ENCODE assay signal across 11 cellular contexts in the genomic region with DNA sequence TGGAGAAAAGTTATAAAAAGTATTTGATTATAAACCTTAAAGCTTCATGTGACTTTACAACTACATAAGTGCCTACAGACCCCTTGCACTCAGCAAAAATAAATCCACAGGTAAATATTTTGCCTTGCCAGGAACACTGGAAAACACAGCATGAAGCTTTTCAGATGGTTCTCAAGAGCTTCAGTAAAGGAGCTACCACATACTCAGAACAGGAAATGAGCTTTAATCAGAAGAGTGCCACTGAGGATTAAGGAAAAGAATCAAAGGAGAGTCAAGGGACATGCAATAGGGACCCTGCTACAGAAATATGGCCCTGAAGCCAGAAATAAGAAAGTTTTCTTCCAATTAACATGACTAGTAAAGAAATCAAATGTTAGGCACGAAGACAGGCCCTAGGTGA. TPM values are rescaled to one million over a fixed set of nuclear protein-coding genes. Genes with fewer than 3 reads are reported as not detected.
A peak's percentile ranks its signal among the peaks of the same experiment; 100 is the strongest.
DNase-seq lines count a peak whose midpoint lies in the region; ATAC-seq and TF ChIP-seq lines count a peak whose summit lies in the region.
"Had no signal": no experiment of that assay in that cellular context is flagged by ENCODE, and none has a peak within 500 bp of the region (broad histone marks: within the 10 kb centered on the region; RNA-seq: fewer than 3 reads in every experiment).

No MANE protein-coding gene starts in this region.

- peak overlapping the region; percentile 92 for H3K4me3 Mint-ChIP-seq in activated naive CD4-positive, alpha-beta T cell treated with anti-CD3 and anti-CD28 coated beads for 36 hours

- H2BK15ac ChIP-seq in mesenchymal stem cell (ENCODE audit: low read depth, poor library complexity, severe bottlenecking) = no peak overlapping the region

- intact Hi-C loops in activated naive CD4-positive, alpha-beta T cell treated with anti-CD3 and anti-CD28 coated beads for 36 hours (cut with micrococcal nuclease) = loop anchor here (2.0 to 5.0 kb wide), 3 partner anchors 37 to 989 kb away; partner anchors contain the start of genes CASP4 and MSANTD4

- H3K4me1 ChIP-seq in foreskin keratinocyte (peaks cover 9% of the 10 kb centered on the region), subcutaneous abdominal adipose tissue (ENCODE audit: control insufficient read depth in 5 of 5, insufficient read depth in 5 of 5, low read length in 5 of 5) (peaks cover 2 to 37% (median 25%) of the 10 kb centered on the region in 5 donors), mesenchymal stem cell (ENCODE audit: control insufficient read depth, insufficient read depth, low read depth, low read length) (no peaks in the 10 kb centered on the region)

- H3K14ac ChIP-seq in mesenchymal stem cell (ENCODE audit: low read length in 2 of 2) = no peak overlapping the region

- H4K8ac ChIP-seq in mesenchymal stem cell (ENCODE audit: low read length) = no peak overlapping the region

- peak overlapping the region; percentile 98 for H3K27ac Mint-ChIP-seq in activated naive CD4-positive, alpha-beta T cell treated with anti-CD3 and anti-CD28 coated beads for 36 hours

- DNase-seq in activated naive CD4-positive, alpha-beta T cell treated with anti-CD3 and anti-CD28 coated beads for 36 hours = no peak
- DNase-seq in activated naive CD4-positive, alpha-beta T cell (lab: John Stamatoyannopoulos, UW) = no peak
- no peak for DNase-seq in foreskin keratinocyte
- DNase-seq in MG63 = no peak
- no peak for DNase-seq in mesenchymal stem cell
- DNase-seq: NCI-H510A treated with DMSO at 0.1 percent for 48 hours had no signal

- no peak overlapping the region for H4K91ac ChIP-seq in mesenchymal stem cell (ENCODE audit: low read length)

- ATAC-seq in foreskin keratinocyte = peak; percentile 2
- ATAC-seq in GM21515 (IDR thresholded peaks at IDR 0.05; ENCODE audit: unreplicated experiment) = no peak
- ATAC-seq: K562 had no signal

- H3K9ac ChIP-seq in subcutaneous abdominal adipose tissue (ENCODE audit: low read length in 5 of 5) (peak overlapping the region in 1 of 5 donors; percentile 75), mesenchymal stem cell (ENCODE audit: low read length) (no peak overlapping the region)

- no peak overlapping the region for H3K4ac ChIP-seq in mesenchymal stem cell (ENCODE audit: low read depth in 1 of 2, low read length in 2 of 2)

- H3K27ac ChIP-seq in foreskin keratinocyte (no peak overlapping the region), subcutaneous abdominal adipose tissue (ENCODE audit: low read depth, low read length) (no peak overlapping the region), mesenchymal stem cell (ENCODE audit: low read length, poor library complexity, severe bottlenecking) (no peak overlapping the region)
- H3K27ac ChIP-seq: SK-N-MC had no signal

- WGBS in mesenchymal stem cell = 91% methylated on average over 1 of the region's 1 CpG

- peaks cover 17 to 24% (median 23%) of the 10 kb centered on the region in 5 donors for H3K36me3 ChIP-seq in subcutaneous abdominal adipose tissue (ENCODE audit: control insufficient read depth in 5 of 5, insufficient read depth in 5 of 5, low read length in 5 of 5)
- H3K36me3 ChIP-seq in MG63 = no peaks in the 10 kb centered on the region
- H3K36me3 ChIP-seq in mesenchymal stem cell (ENCODE audit: control insufficient read depth in 1 of 2, insufficient read depth in 2 of 2, low read depth in 1 of 2, low read length in 2 of 2) = peaks cover 0 to 15% of the 10 kb centered on the region in 2 experiments

- no peak overlapping the region for H2BK12ac ChIP-seq in mesenchymal stem cell (ENCODE audit: low read length in 2 of 2)

- H3K23ac ChIP-seq in mesenchymal stem cell (ENCODE audit: low read length in 2 of 2) = no peak overlapping the region

- no peaks in the 10 kb centered on the region for H3K27me3 Mint-ChIP-seq in activated naive CD4-positive, alpha-beta T cell treated with anti-CD3 and anti-CD28 coated beads for 36 hours (ENCODE audit: low read depth)

- H3K36me3 Mint-ChIP-seq in activated naive CD4-positive, alpha-beta T cell treated with anti-CD3 and anti-CD28 coated beads for 36 hours (ENCODE audit: low read depth) = peaks cover 26% of the 10 kb centered on the region

- TF ChIP-seq CTCF in WI38 (IDR thresholded peaks at IDR 0.05; ENCODE audit: low read depth, low read length) = no peak
- no peak for TF ChIP-seq CTCF in foreskin keratinocyte (conservative IDR thresholded peaks at IDR 0.05)

- H3K4me3 ChIP-seq in WI38 (ENCODE audit: low read depth, low read length) = peak overlapping the region; percentile 57
- peak overlapping the region; percentile 56 to 77 (median 69) for H3K4me3 ChIP-seq in subcutaneous abdominal adipose tissue (ENCODE audit: low read depth in 1 of 5, low read length in 5 of 5)
- H3K4me3 ChIP-seq in MG63 = no peak overlapping the region
- H3K4me3 ChIP-seq in mesenchymal stem cell (ENCODE audit: insufficient read depth in 1 of 2, low read depth in 1 of 2, low read length in 2 of 2) = no peak overlapping the region
- H3K4me3 ChIP-seq: K562, SK-N-MC had no signal

- CTCF ChIA-PET in activated naive CD4-positive, alpha-beta T cell treated with anti-CD3 and anti-CD28 coated beads for 36 hours (lab: Charles Lee) = interaction anchor here (0.7 to 1.7 kb wide), 2 partner anchors 10 to 77 kb away, joined by 3 to 5 read pairs; no protein-coding TSS in a partner anchor

- H3K4me1 Mint-ChIP-seq in activated naive CD4-positive, alpha-beta T cell treated with anti-CD3 and anti-CD28 coated beads for 36 hours (ENCODE audit: low read depth) = peaks cover 55% of the 10 kb centered on the region

- H2AFZ ChIP-seq in mesenchymal stem cell (ENCODE audit: low read depth, low read length) = no peak overlapping the region

- no peak overlapping the region for H2AK5ac ChIP-seq in mesenchymal stem cell (ENCODE audit: low read length, severe bottlenecking)

- no peak overlapping the region for H3K18ac ChIP-seq in mesenchymal stem cell (ENCODE audit: low read depth in 1 of 2, low read length in 2 of 2)

- H3K27me3 ChIP-seq in foreskin keratinocyte = no peaks in the 10 kb centered on the region
- no peaks in the 10 kb centered on the region for H3K27me3 ChIP-seq in subcutaneous abdominal adipose tissue (ENCODE audit: control insufficient read depth in 5 of 5, insufficient read depth in 4 of 5, low read length in 5 of 5)
- no peaks in the 10 kb centered on the region for H3K27me3 ChIP-seq in MG63
- no peaks in the 10 kb centered on the region for H3K27me3 ChIP-seq in mesenchymal stem cell (ENCODE audit: control insufficient read depth in 1 of 2, insufficient read depth in 1 of 2, low read length in 2 of 2)

- no peak overlapping the region for H3K4me2 ChIP-seq in mesenchymal stem cell (ENCODE audit: low read length, poor library complexity, severe bottlenecking)

- no peaks in the 10 kb centered on the region for H3K9me3 Mint-ChIP-seq in activated naive CD4-positive, alpha-beta T cell treated with anti-CD3 and anti-CD28 coated beads for 36 hours

- H2BK120ac ChIP-seq in mesenchymal stem cell (ENCODE audit: low read depth, low read length) = no peak overlapping the region

- no peak overlapping the region for H2BK5ac ChIP-seq in mesenchymal stem cell (ENCODE audit: low read depth, low read length, poor library complexity, severe bottlenecking)

- H3K9me3 ChIP-seq in subcutaneous abdominal adipose tissue (ENCODE audit: control insufficient read depth in 5 of 5, low read length in 5 of 5) (peaks cover 0 to 7% (median 0%) of the 10 kb centered on the region in 5 donors), MG63 (no peaks in the 10 kb centered on the region; the same call in 1 of the 2 replicates), mesenchymal stem cell (ENCODE audit: control insufficient read depth, low read length) (no peaks in the 10 kb centered on the region)

- no peaks in the 10 kb centered on the region for H3K79me1 ChIP-seq in mesenchymal stem cell (replicated peaks; ENCODE audit: low read length, poor library complexity, severe bottlenecking)

RNA-seq across cellular contexts. Expression of gene CASP1, which starts 1.2 kb away (rescaled TPM):
- total RNA-seq in activated naive CD4-positive, alpha-beta T cell treated with anti-CD3 and anti-CD28 coated beads for 36 hours = 10 to 100 TPM; 23.8 to 24.5 TPM
- 37.0 and 47.5 TPM in 2 replicates for total RNA-seq in foreskin keratinocyte
- 29.8 and 38.0 TPM in 2 replicates for polyA plus RNA-seq in foreskin keratinocyte
- 0.20 and 2.3 TPM in 2 replicates for total RNA-seq in MG63 (2014; rRNA removed; shearing (Covaris generic); ENCODE audit: low replicate concordance)
- polyA plus RNA-seq in mesenchymal stem cell (2013, experiment 1 of 2) = 324 TPM
- polyA plus RNA-seq in mesenchymal stem cell (2013, experiment 2 of 2) = 338 TPM
- total RNA-seq: K562 had no signal
- polyA plus RNA-seq: K562 had no signal

RNA-seq across cellular contexts. Expression of gene CASP5, which starts 10.8 kb away (rescaled TPM):
- total RNA-seq in activated naive CD4-positive, alpha-beta T cell treated with anti-CD3 and anti-CD28 coated beads for 36 hours = not detected
- total RNA-seq in foreskin keratinocyte = not detected in 2 replicates
- polyA plus RNA-seq in foreskin keratinocyte = not detected in 2 replicates
- total RNA-seq in MG63 (2014; rRNA removed; shearing (Covaris generic); ENCODE audit: low replicate concordance) = not detected in 2 replicates
- 0.55 TPM for polyA plus RNA-seq in mesenchymal stem cell (2013, experiment 1 of 2)
- polyA plus RNA-seq in mesenchymal stem cell (2013, experiment 2 of 2) = 0.66 TPM
- total RNA-seq: K562 had no signal
- polyA plus RNA-seq: K562 had no signal

RNA-seq across cellular contexts. Expression of gene CARD16, which starts 11.4 kb away (rescaled TPM):
- total RNA-seq in activated naive CD4-positive, alpha-beta T cell treated with anti-CD3 and anti-CD28 coated beads for 36 hours = 10 to 100 TPM in 1 of 2 experiments, 1 to 10 TPM in 1; 9.5 to 10.9 TPM
- total RNA-seq in foreskin keratinocyte = 11.6 and 13.1 TPM in 2 replicates
- polyA plus RNA-seq in foreskin keratinocyte = 18.5 and 24.0 TPM in 2 replicates
- total RNA-seq in MG63 (2014; rRNA removed; shearing (Covaris generic); ENCODE audit: low replicate concordance) = 0.30 TPM in 1 of 2 replicates, not detected in the other
- 509 TPM for polyA plus RNA-seq in mesenchymal stem cell (2013, experiment 1 of 2)
- 497 TPM for polyA plus RNA-seq in mesenchymal stem cell (2013, experiment 2 of 2)
- polyA plus RNA-seq: K562 had no signal

Comparison
In these comparisons a context has a peak if more than half of its experiments do, and no peak if none do; other contexts are left out.
1. H3K4me3 ChIP-seq: peak in WI38 (single experiment) and subcutaneous abdominal adipose tissue (5 of 5); none in MG63 (single experiment) and mesenchymal stem cell (0 of 2).